Comparison of ENCODE assay signal across 6 cellular contexts in the genomic region with DNA sequence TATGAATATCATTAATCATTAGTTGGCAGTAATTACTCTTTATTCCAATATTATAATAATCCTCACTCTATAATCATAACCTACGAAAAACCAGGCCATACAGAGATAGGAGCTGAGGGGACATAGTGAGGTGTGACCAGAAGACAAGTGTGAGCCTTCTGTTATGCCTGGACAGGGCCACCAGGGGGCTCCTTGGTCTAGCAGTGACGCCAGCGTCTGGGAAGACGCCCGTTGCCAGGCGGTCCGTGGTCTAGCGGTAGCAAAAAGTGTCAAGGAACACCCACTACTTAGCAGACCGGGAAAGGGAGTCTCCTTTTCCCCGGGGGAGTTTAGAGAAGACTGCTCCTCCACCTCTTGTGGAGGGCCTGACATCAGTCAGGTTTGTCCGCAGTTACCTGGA. TPM values are rescaled to one million over a fixed set of nuclear protein-coding genes. Genes with fewer than 3 reads are reported as not detected.
DNase-seq lines count a peak whose midpoint lies in the region; ATAC-seq and TF ChIP-seq lines count a peak whose summit lies in the region.
"Not testable (repeated sequence)": the region's sequence is repeated elsewhere in the genome, so short reads cannot be mapped to it uniquely, and the experiment has no call there.

No MANE protein-coding gene starts in this region.

- not testable (repeated sequence) for H3K4me3 ChIP-seq in PC-9, testis

- peaks cover 20% of the 10 kb centered on the region for H3K4me1 Mint-ChIP-seq in CD14-positive monocyte
- not testable (repeated sequence) for H3K4me1 Mint-ChIP-seq in H9
- H3K4me1 Mint-ChIP-seq in activated CD8-positive, alpha-beta T cell treated with anti-CD3 and anti-CD28 coated beads for 36 hours (ENCODE audit: low read depth), result peaks cover 15% of the 10 kb centered on the region

- H4K5ac ChIP-seq in H9 (ENCODE audit: insufficient read length, low read depth, low read length), result not testable (repeated sequence)

- not testable (repeated sequence) for H2AK5ac ChIP-seq in H9 (ENCODE audit: insufficient read length, low read length)

- not testable (repeated sequence) for H2BK20ac ChIP-seq in H9 (ENCODE audit: low read depth, low read length, poor library complexity, severe bottlenecking)

- TF ChIP-seq CTCF in CD14-positive monocyte (IDR thresholded peaks at IDR 0.05), result peak; percentile 30
- TF ChIP-seq CTCF in H9 (conservative IDR thresholded peaks at IDR 0.05), result peak; percentile 56
- TF ChIP-seq CTCF in PC-9 (conservative IDR thresholded peaks at IDR 0.05), result peak; percentile 59
- peak; percentile 48 for TF ChIP-seq CTCF in activated CD8-positive, alpha-beta T cell treated with anti-CD3 and anti-CD28 coated beads for 36 hours (IDR thresholded peaks at IDR 0.05)
- peak in 1 of 3 experiments; percentile 19 for TF ChIP-seq CTCF in testis (IDR thresholded peaks at IDR 0.05)

- H3K9me3 Mint-ChIP-seq in CD14-positive monocyte (peaks cover 40 to 86% (median 76%) of the 10 kb centered on the region in 7 donors), H9 (peaks cover 59 to 61% of the 10 kb centered on the region in 2 experiments)
- H3K9me3 Mint-ChIP-seq in activated CD8-positive, alpha-beta T cell treated with anti-CD3 and anti-CD28 coated beads for 36 hours, result peaks cover 48% of the 10 kb centered on the region

- not testable (repeated sequence) for H3T11ph ChIP-seq in H9 (ENCODE audit: low read length)

- H3K56ac ChIP-seq in H9 (ENCODE audit: insufficient read length, low read depth, low read length), result not testable (repeated sequence)

- CTCF ChIA-PET in PC-9 (lab: Charles Lee), result not testable (repeated sequence)
- CTCF ChIA-PET in activated CD8-positive, alpha-beta T cell treated with anti-CD3 and anti-CD28 coated beads for 36 hours (lab: Charles Lee), result interaction anchor here (2.1 kb wide), 1 partner anchor 26 kb away, joined by 6 read pairs; the partner anchor contains the start of gene ZNF491

- not testable (repeated sequence) for H3K79me1 ChIP-seq in H9 (ENCODE audit: insufficient read depth, low read depth, low read length, poor library complexity, severe bottlenecking)

- not testable (repeated sequence) for H3K27ac ChIP-seq in H9 (ENCODE audit: insufficient read length, low read depth, low read length); PC-9; testis

- not testable (repeated sequence) for H3K14ac ChIP-seq in H9 (ENCODE audit: insufficient read depth, low read length)

- intact Hi-C loops in CD14-positive monocyte (cut with micrococcal nuclease); PC-9 (cut with micrococcal nuclease; ENCODE audit: unreplicated experiment); activated CD8-positive, alpha-beta T cell treated with anti-CD3 and anti-CD28 coated beads for 36 hours (cut with micrococcal nuclease); left cardiac atrium (cut with DNase I); testis (cut with DNase I; ENCODE audit: low total_unique reads): not testable (repeated sequence)

- peaks cover 12% of the 10 kb centered on the region for H3K23me2 ChIP-seq in H9 (ENCODE audit: insufficient read length, low read depth, low read length, poor library complexity, severe bottlenecking)

- POLR2A ChIA-PET in PC-9 (lab: Charles Lee; ENCODE audit: unreplicated experiment), result not testable (repeated sequence)
- POLR2A ChIA-PET in activated CD8-positive, alpha-beta T cell treated with anti-CD3 and anti-CD28 coated beads for 36 hours (lab: Charles Lee), result interaction anchor here (0.6 kb wide), 1 partner anchor 118 kb away, joined by 3 read pairs; no protein-coding TSS in a partner anchor

- H3K9me2 ChIP-seq in PC-9 (ENCODE audit: insufficient read depth), result not testable (repeated sequence)

- H2BK15ac ChIP-seq in H9 (ENCODE audit: low read depth, low read length), result not testable (repeated sequence)

- H3K4me1 ChIP-seq in H9 (ENCODE audit: insufficient read depth, low read length); PC-9 (replicated peaks; ENCODE audit: insufficient read depth); testis: not testable (repeated sequence)

- not testable (repeated sequence) for H4K20me1 ChIP-seq in H9 (ENCODE audit: control insufficient read depth, insufficient read depth, insufficient read length); PC-9 (ENCODE audit: insufficient read depth)

- H2BK120ac ChIP-seq in H9 (ENCODE audit: low read depth, low read length, poor library complexity, severe bottlenecking), result not testable (repeated sequence)

- H3K4me3 Mint-ChIP-seq in CD14-positive monocyte; H9; activated CD8-positive, alpha-beta T cell treated with anti-CD3 and anti-CD28 coated beads for 36 hours: not testable (repeated sequence)

- H3K9ac ChIP-seq in H9 (ENCODE audit: extremely low read depth, insufficient read length, low read length), result not testable (repeated sequence)

- not testable (repeated sequence) for BruUV-seq in PC-9 (replicated peaks; lab: Mats Ljungman, UMichigan)

- H3K27ac Mint-ChIP-seq in CD14-positive monocyte; H9; activated CD8-positive, alpha-beta T cell treated with anti-CD3 and anti-CD28 coated beads for 36 hours: not testable (repeated sequence)

- H2AFZ ChIP-seq in H9 (ENCODE audit: low read length); PC-9: not testable (repeated sequence)

- not testable (repeated sequence) for H3K9me3 ChIP-seq in H9 (ENCODE audit: control insufficient read depth, low read depth, low read length); PC-9 (ENCODE audit: insufficient read depth, low read depth); testis

- H3K36me3 Mint-ChIP-seq in CD14-positive monocyte (peaks cover 21 to 26% of the 10 kb centered on the region in 2 donors), H9 (ENCODE audit: insufficient read depth in 1 of 3, low read depth in 3 of 3) (peaks cover 6 to 16% (median 8%) of the 10 kb centered on the region in 3 experiments)
- H3K36me3 Mint-ChIP-seq in activated CD8-positive, alpha-beta T cell treated with anti-CD3 and anti-CD28 coated beads for 36 hours (ENCODE audit: low read depth), result peaks cover 51% of the 10 kb centered on the region

- H3K27me3 Mint-ChIP-seq in CD14-positive monocyte (ENCODE audit: low read depth in 3 of 3); activated CD8-positive, alpha-beta T cell treated with anti-CD3 and anti-CD28 coated beads for 36 hours: not testable (repeated sequence)
- peaks cover 34% of the 10 kb centered on the region for H3K27me3 Mint-ChIP-seq in H9 (ENCODE audit: low read depth)

- not testable (repeated sequence) for H3K4me2 ChIP-seq in H9 (ENCODE audit: insufficient read depth, insufficient read length, low read length); PC-9

- H2BK12ac ChIP-seq in H9 (ENCODE audit: insufficient read length, low read depth, low read length), result not testable (repeated sequence)

- H4K91ac ChIP-seq in H9 (ENCODE audit: insufficient read length, low read depth, low read length), result not testable (repeated sequence)

- H3K23ac ChIP-seq in H9 (ENCODE audit: insufficient read length, low read depth, low read length), result not testable (repeated sequence)

- H3K36me3 ChIP-seq in PC-9 (ENCODE audit: low read depth); testis (ENCODE audit: low read depth, missing control alignments): not testable (repeated sequence)

- not testable (repeated sequence) for H2BK5ac ChIP-seq in H9 (ENCODE audit: insufficient read length, low read length)

- not testable (repeated sequence) for H4K8ac ChIP-seq in H9 (replicated peaks; ENCODE audit: insufficient read length, low read depth, low read length)

- H3K4ac ChIP-seq in H9 (ENCODE audit: low read depth, low read length), result not testable (repeated sequence)

- no CpG with 5 or more reads among the region's 11 CpGs for WGBS in H9 (ENCODE audit: extremely low coverage, insufficient read length, low lambda C conversion rate)
- 82 to 84% methylated on average over 11 of the region's 11 CpGs for WGBS in testis, 2 donors

- DNase-seq in CD14-positive monocyte (ENCODE audit: low spot score); PC-9: not testable (repeated sequence)
- peak; percentile 33 for DNase-seq in H9
- DNase-seq in activated CD8-positive, alpha-beta T cell treated with anti-CD3 and anti-CD28 coated beads for 36 hours, result peak; percentile 36
- DNase-seq in left cardiac atrium, result peak; percentile 21
- DNase-seq in testis, result peak; percentile 28

- H3K79me2 ChIP-seq in H9 (ENCODE audit: insufficient read depth, low read length); PC-9 (ENCODE audit: low read depth): not testable (repeated sequence)

- ATAC-seq in activated CD8-positive, alpha-beta T cell treated with anti-CD3 and anti-CD28 coated beads for 36 hours; left cardiac atrium: not testable (repeated sequence)

- H3K27me3 ChIP-seq in H9 (ENCODE audit: insufficient read depth, low read length); PC-9 (ENCODE audit: insufficient read depth, low read depth); testis: not testable (repeated sequence)

- not testable (repeated sequence) for H3K18ac ChIP-seq in H9 (ENCODE audit: insufficient read length, low read depth, low read length)

- not testable (repeated sequence) for H3F3A ChIP-seq in PC-9 (ENCODE audit: insufficient read depth, low read depth)

- TF ChIP-seq POLR2A in testis (IDR thresholded peaks at IDR 0.05), result not testable (repeated sequence)

RNA-seq across cellular contexts. Expression of gene ZNF441, which starts 4.7 kb away (rescaled TPM):
- polyA plus RNA-seq in CD14-positive monocyte (1 to 10 TPM in 1 of 2 donors, under 1 TPM in 1; 0.48 to 1.0 TPM), testis (ENCODE audit: insufficient read depth, low read depth, low replicate concordance) (2.4 TPM)
- total RNA-seq in H9 (2021) (0.85 and 1.3 TPM in 2 replicates), PC-9 (2021) (1.6 and 1.7 TPM in 2 replicates), left cardiac atrium (1 to 10 TPM; 4.2 to 4.6 TPM), testis (10 to 100 TPM; 11.6 to 13.8 TPM)
- 1 to 10 TPM; 3.6 to 4.3 TPM for total RNA-seq in activated CD8-positive, alpha-beta T cell treated with anti-CD3 and anti-CD28 coated beads for 36 hours

RNA-seq across cellular contexts. Expression of gene ZNF491, which starts 26.8 kb away (rescaled TPM):
- polyA plus RNA-seq in CD14-positive monocyte (under 1 TPM in 1 of 2 donors, not detected in 1; 0.27 TPM), testis (ENCODE audit: insufficient read depth, low read depth, low replicate concordance) (1.2 TPM)
- total RNA-seq in H9 (2021) (0.61 and 0.77 TPM in 2 replicates), PC-9 (2021) (not detected in 2 replicates), left cardiac atrium (1 to 10 TPM; 1.6 to 2.2 TPM), testis (1 to 10 TPM in 1 of 2 donors, under 1 TPM in 1; 0.62 to 2.6 TPM)
- total RNA-seq in activated CD8-positive, alpha-beta T cell treated with anti-CD3 and anti-CD28 coated beads for 36 hours, result 1 to 10 TPM in 1 of 2 experiments, under 1 TPM in 1; 0.76 to 1.4 TPM

RNA-seq across cellular contexts. Expression of gene ZNF823, which starts 32.8 kb away (rescaled TPM):
- polyA plus RNA-seq in CD14-positive monocyte (under 1 TPM; 0.48 to 0.85 TPM), testis (ENCODE audit: insufficient read depth, low read depth, low replicate concordance) (1.6 TPM)
- total RNA-seq in H9 (2021) (2.3 and 2.5 TPM in 2 replicates), PC-9 (2021) (6.7 and 7.4 TPM in 2 replicates), left cardiac atrium (1 to 10 TPM; 3.5 to 4.5 TPM), testis (1 to 10 TPM; 2.1 to 5.2 TPM)
- total RNA-seq in activated CD8-positive, alpha-beta T cell treated with anti-CD3 and anti-CD28 coated beads for 36 hours, result 1 to 10 TPM; 3.3 to 3.9 TPM

RNA-seq across cellular contexts. Expression of gene ZNF440, which starts 42.6 kb away (rescaled TPM):
- polyA plus RNA-seq in CD14-positive monocyte (1 to 10 TPM; 2.4 to 3.4 TPM), testis (ENCODE audit: insufficient read depth, low read depth, low replicate concordance) (11.3 TPM)
- total RNA-seq in H9 (2021) (4.1 and 4.4 TPM in 2 replicates), PC-9 (2021) (12.5 and 13.1 TPM in 2 replicates), left cardiac atrium (1 to 10 TPM; 5.4 to 6.3 TPM), testis (10 to 100 TPM; 14.1 to 16.7 TPM)
- total RNA-seq in activated CD8-positive, alpha-beta T cell treated with anti-CD3 and anti-CD28 coated beads for 36 hours, result 1 to 10 TPM; 7.7 to 8.8 TPM
